In the genomic region with DNA sequence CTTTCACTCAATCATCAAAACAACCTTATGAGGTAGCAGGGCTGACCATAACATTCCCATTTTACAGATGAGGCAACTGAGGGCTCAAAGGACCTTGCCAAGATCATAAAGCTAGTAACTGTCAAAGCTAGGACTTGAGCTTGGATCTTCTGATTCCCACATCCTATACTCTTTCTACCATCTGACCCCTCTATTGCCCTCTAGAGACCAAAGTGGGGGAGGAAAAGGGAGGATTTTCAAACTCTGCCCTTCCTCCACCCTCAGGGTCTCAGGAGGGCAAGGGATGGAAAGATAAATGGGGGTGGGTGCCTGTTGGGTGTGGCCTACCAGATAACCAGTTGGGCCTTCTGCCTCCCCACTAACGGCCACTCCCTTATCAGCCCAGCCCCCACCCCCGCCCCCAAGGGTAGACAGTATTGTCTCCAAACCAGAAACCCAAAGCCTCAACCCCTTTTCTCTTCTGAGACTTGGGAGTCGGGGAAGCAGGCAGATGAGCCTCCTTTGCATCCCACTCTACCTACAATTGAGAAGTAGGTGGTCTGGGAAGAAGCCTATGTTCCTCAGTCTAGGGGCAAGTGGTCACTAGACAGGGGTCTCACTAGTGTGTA, we compare ENCODE assay signal across 9 cellular contexts. TPM values are rescaled to one million over a fixed set of nuclear protein-coding genes. Genes with fewer than 3 reads are reported as not detected.
DNase-seq lines count a peak whose midpoint lies in the region; FAIRE-seq and TF ChIP-seq lines count a peak whose summit lies in the region.
"Had no signal": no experiment of that assay in that cellular context is flagged by ENCODE, and none has a peak within 500 bp of the region (broad histone marks: within the 10 kb centered on the region; RNA-seq: fewer than 3 reads in every experiment).

No MANE protein-coding gene starts in this region.

- H4K20me1 ChIP-seq in keratinocyte (ENCODE audit: control insufficient read depth, extremely low read depth, insufficient read depth, low read length): peaks cover 3% of the 10 kb centered on the region

- H3K36me3 ChIP-seq in HUES48 (ENCODE audit: control insufficient read depth, insufficient read depth, low read length) (peaks cover 46% of the 10 kb centered on the region), keratinocyte (ENCODE audit: control insufficient read depth in 2 of 2, extremely low read depth in 1 of 2, insufficient read depth in 2 of 2, low read length in 2 of 2) (peaks cover 34 to 42% of the 10 kb centered on the region in 2 experiments), spleen (peaks cover 4 to 46% (median 44%) of the 10 kb centered on the region in 6 donors)

- H3K4me3 ChIP-seq in HUES48 (ENCODE audit: low read depth, low read length): peak overlapping the region; percentile 87; the same call in 1 of the 2 replicates
- H3K4me3 ChIP-seq in keratinocyte (ENCODE audit: control insufficient read depth in 2 of 3, extremely low read depth in 1 of 3, insufficient read depth in 2 of 3, low read depth in 1 of 3, low read length in 3 of 3): peak overlapping the region; percentile 77 to 85 (median 82)
- no peak overlapping the region for H3K4me3 ChIP-seq in spleen

- FAIRE-seq in keratinocyte (lab: Jason Lieb, UNC): no peak

- H3K4me3 Mint-ChIP-seq in CD14-positive monocyte (no peak overlapping the region), Calu3 (ENCODE audit: low read depth, unreplicated experiment) (no peak overlapping the region)
- H3K4me3 Mint-ChIP-seq in activated naive CD8-positive, alpha-beta T cell treated with anti-CD3 and anti-CD28 coated beads for 36 hours: peak overlapping the region; percentile 84

- no TSS peak for BruUV-seq in Calu3 (replicated peaks; lab: Mats Ljungman, UMichigan)

- H3K4me1 Mint-ChIP-seq in CD14-positive monocyte (peaks cover 39% of the 10 kb centered on the region), Calu3 (ENCODE audit: low read depth, unreplicated experiment) (peaks cover 29% of the 10 kb centered on the region)
- H3K4me1 Mint-ChIP-seq in activated naive CD8-positive, alpha-beta T cell treated with anti-CD3 and anti-CD28 coated beads for 36 hours: peaks cover 40% of the 10 kb centered on the region

- TF ChIP-seq POLR2A in spleen (IDR thresholded peaks at IDR 0.05): no peak

- CTCF ChIA-PET in Calu3 (lab: Charles Lee): interaction anchor here (0.6 kb wide), 2 partner anchors 17 to 605 kb away, joined by 4 read pairs; no protein-coding TSS in a partner anchor

- intact Hi-C loops in CD14-positive monocyte (cut with micrococcal nuclease): no loop called here
- intact Hi-C loops in Calu3 (cut with micrococcal nuclease; ENCODE audit: unreplicated experiment): no loop called here
- intact Hi-C loops in spleen (cut with DNase I; ENCODE audit: low total_unique reads): loop anchor here (10.0 kb wide), 1 partner anchor 48 kb away; a partner anchor contains a TSS

- H3K27me3 ChIP-seq in HUES48 (ENCODE audit: control insufficient read depth, insufficient read depth, low read length): no peaks in the 10 kb centered on the region
- no peaks in the 10 kb centered on the region for H3K27me3 ChIP-seq in keratinocyte (ENCODE audit: control insufficient read depth, extremely low read depth, insufficient read depth, low read length)
- no peaks in the 10 kb centered on the region for H3K27me3 ChIP-seq in spleen (replicated peaks in 1 of 7)

- H3K4me1 ChIP-seq in HUES48 (ENCODE audit: control insufficient read depth, insufficient read depth, low read length) (peaks cover 39% of the 10 kb centered on the region), keratinocyte (ENCODE audit: control insufficient read depth, extremely low read depth, insufficient read depth, low read length) (peaks cover 41% of the 10 kb centered on the region), spleen (peaks cover 37 to 60% (median 50%) of the 10 kb centered on the region in 6 donors)

- peak; percentile 26 for TF ChIP-seq CTCF in CD14-positive monocyte (IDR thresholded peaks at IDR 0.05)
- TF ChIP-seq CTCF in keratinocyte (optimal IDR thresholded peaks at IDR 0.05 in 1 of 3, IDR thresholded peaks at IDR 0.05 in 1 of 3, conservative IDR thresholded peaks at IDR 0.05 in 1 of 3; ENCODE audit: extremely low read depth in 1 of 3, insufficient read depth in 2 of 3, low read length in 3 of 3): peak in 1 of 3 experiments; percentile 18
- TF ChIP-seq CTCF in Calu3 (IDR thresholded peaks at IDR 0.05; ENCODE audit: unreplicated experiment): no peak
- TF ChIP-seq CTCF in spleen (IDR thresholded peaks at IDR 0.05 in 8 of 11, conservative IDR thresholded peaks at IDR 0.05 in 3 of 11): no peak

- H3K27ac ChIP-seq in HUES48 (ENCODE audit: low read depth, low read length) (no peak overlapping the region), keratinocyte (ENCODE audit: control insufficient read depth, insufficient read depth, low read length) (peak overlapping the region; percentile 95), spleen (peak overlapping the region in 2 of 8 donors; percentile 97 to 99)

- no peak overlapping the region for H3K27ac Mint-ChIP-seq in CD14-positive monocyte
- H3K27ac Mint-ChIP-seq in activated naive CD8-positive, alpha-beta T cell treated with anti-CD3 and anti-CD28 coated beads for 36 hours: no peak overlapping the region
- no peak overlapping the region for H3K27ac Mint-ChIP-seq in Calu3 (ENCODE audit: unreplicated experiment)

- H3K79me2 ChIP-seq in keratinocyte (ENCODE audit: control insufficient read depth, insufficient read depth, low read length): peaks cover 73% of the 10 kb centered on the region

- H3K9me3 Mint-ChIP-seq in CD14-positive monocyte (peaks cover 0 to 2% (median 0%) of the 10 kb centered on the region in 7 donors), Calu3 (ENCODE audit: low read depth, unreplicated experiment) (no peaks in the 10 kb centered on the region)
- no peaks in the 10 kb centered on the region for H3K9me3 Mint-ChIP-seq in activated naive CD8-positive, alpha-beta T cell treated with anti-CD3 and anti-CD28 coated beads for 36 hours

- dilution Hi-C loops in keratinocyte (cut with MboI; ENCODE audit: extremely low pct_ligation_motif_present, low sequenced_read_pairs): no loop called here

- H3K27me3 Mint-ChIP-seq in CD14-positive monocyte (ENCODE audit: low read depth in 3 of 3): no peaks in the 10 kb centered on the region
- H3K27me3 Mint-ChIP-seq in activated naive CD8-positive, alpha-beta T cell treated with anti-CD3 and anti-CD28 coated beads for 36 hours: no peaks in the 10 kb centered on the region
- H3K27me3 Mint-ChIP-seq in Calu3 (ENCODE audit: unreplicated experiment): no peaks in the 10 kb centered on the region

- H3K36me3 Mint-ChIP-seq in CD14-positive monocyte (peaks cover 43 to 46% of the 10 kb centered on the region in 2 donors), Calu3 (ENCODE audit: insufficient read depth, unreplicated experiment) (peaks cover 16% of the 10 kb centered on the region)
- peaks cover 27% of the 10 kb centered on the region for H3K36me3 Mint-ChIP-seq in activated naive CD8-positive, alpha-beta T cell treated with anti-CD3 and anti-CD28 coated beads for 36 hours

- no peak overlapping the region for H2AFZ ChIP-seq in keratinocyte (ENCODE audit: control insufficient read depth, low read length)

- no peaks in the 10 kb centered on the region for H3K9me3 ChIP-seq in HUES48 (ENCODE audit: control insufficient read depth, insufficient read depth, low read length)
- H3K9me3 ChIP-seq in keratinocyte (ENCODE audit: control insufficient read depth, low read depth, low read length): no peaks in the 10 kb centered on the region
- no peaks in the 10 kb centered on the region for H3K9me3 ChIP-seq in spleen

- H3K9me1 ChIP-seq in keratinocyte (ENCODE audit: control insufficient read depth, extremely low read depth, insufficient read depth, low read length): peaks cover 6% of the 10 kb centered on the region

- 60 to 79% (median 65%) methylated on average over 3 of the region's 3 CpGs for WGBS in spleen, 5 donors

- no peak for DNase-seq in CD14-positive monocyte (ENCODE audit: low spot score)
- no peak for DNase-seq in activated naive CD8-positive, alpha-beta T cell treated with anti-CD3 and anti-CD28 coated beads for 36 hours
- no peak for DNase-seq in keratinocyte (ENCODE audit: low read depth, low spot score)
- DNase-seq in Calu3: no peak
- DNase-seq in spleen: no peak
- no peak for DNase-seq in Ammon's horn (ENCODE audit: low spot score)
- DNase-seq in NCI-H1092 treated with DMSO at 0.1 percent for 48 hours (lab: John Stamatoyannopoulos, UW): no peak
- DNase-seq: stimulated activated CD4-positive, alpha-beta T cell treated with anti-CD3 and anti-CD28 coated beads, Interleukin-4, amount 100 ng/mL, for 24 hours had no signal

- peak overlapping the region; percentile 98 for H3K4me2 ChIP-seq in keratinocyte (ENCODE audit: control insufficient read depth, extremely low read depth, insufficient read depth, low read depth, low read length)

- H3K9ac ChIP-seq in HUES48 (ENCODE audit: low read depth, low read length) (no peak overlapping the region), keratinocyte (ENCODE audit: control insufficient read depth, extremely low read depth, insufficient read depth, low read length) (peak overlapping the region; percentile 93)

RNA-seq across cellular contexts. Expression of a gene that starts 7.9 kb away (rescaled TPM):
- polyA plus RNA-seq in CD14-positive monocyte (10 to 100 TPM in 1 of 2 donors, 1 to 10 TPM in 1; 8.7 to 21.9 TPM), keratinocyte (71.7 to 166 TPM (median 97.3 TPM) in 3 replicates), spleen (10 to 100 TPM; 22.5 to 50.2 (median 25.4) TPM)
- 10 to 100 TPM; 68.0 to 71.5 TPM for total RNA-seq in activated naive CD8-positive, alpha-beta T cell treated with anti-CD3 and anti-CD28 coated beads for 36 hours
- 23.5 TPM for polyA plus RNA-seq in keratinocyte (2011; ENCODE audit: low read depth)
- polyA plus RNA-seq in keratinocyte (2011; cell fraction: cytosol; rRNA removed): 57.6 and 69.3 TPM in 2 replicates
- 344 and 409 TPM in 2 replicates for polyA plus RNA-seq in keratinocyte (2011; cell fraction: nucleus; rRNA removed)
- 59.9 and 64.4 TPM in 2 replicates for polyA plus RNA-seq in keratinocyte (2012; ENCODE audit: low replicate concordance)
- polyA minus RNA-seq in keratinocyte: 179 to 205 TPM (median 190 TPM) in 3 replicates
- polyA minus RNA-seq in keratinocyte (2011; cell fraction: cytosol; rRNA and poly(A)+ RNA removed): 107 TPM
- polyA minus RNA-seq in keratinocyte (2011; cell fraction: nucleus; rRNA and poly(A)+ RNA removed): 104 and 137 TPM in 2 replicates
- total RNA-seq in Calu3 (2022) (25.8 and 27.5 TPM in 2 replicates), spleen (10 to 100 TPM; 59.3 to 89.9 (median 71.1) TPM)

RNA-seq across cellular contexts. Expression of a gene that starts 20.5 kb away (rescaled TPM):
- polyA plus RNA-seq in CD14-positive monocyte: 1 to 10 TPM; 1.1 to 2.5 TPM
- total RNA-seq in activated naive CD8-positive, alpha-beta T cell treated with anti-CD3 and anti-CD28 coated beads for 36 hours: 100 to 1,000 TPM; 104 to 111 TPM
- 12.9 to 31.0 TPM (median 17.9 TPM) in 3 replicates for polyA plus RNA-seq in keratinocyte
- 16.0 TPM for polyA plus RNA-seq in keratinocyte (2011; ENCODE audit: low read depth)
- polyA plus RNA-seq in keratinocyte (2011; cell fraction: cytosol; rRNA removed): 14.2 and 17.1 TPM in 2 replicates
- polyA plus RNA-seq in keratinocyte (2011; cell fraction: nucleus; rRNA removed): 70.5 and 71.2 TPM in 2 replicates
- 33.2 and 39.2 TPM in 2 replicates for polyA plus RNA-seq in keratinocyte (2012; ENCODE audit: low replicate concordance)
- polyA minus RNA-seq in keratinocyte: 28.1 to 117 TPM (median 35.9 TPM) in 3 replicates
- 27.6 TPM for polyA minus RNA-seq in keratinocyte (2011; cell fraction: cytosol; rRNA and poly(A)+ RNA removed)
- polyA minus RNA-seq in keratinocyte (2011; cell fraction: nucleus; rRNA and poly(A)+ RNA removed): 32.9 and 36.4 TPM in 2 replicates
- 43.9 and 49.3 TPM in 2 replicates for total RNA-seq in Calu3 (2022)
- 10 to 100 TPM; 22.3 to 52.5 (median 30.9) TPM for total RNA-seq in spleen
- polyA plus RNA-seq in spleen: 10 to 100 TPM; 12.1 to 22.0 (median 15.4) TPM

RNA-seq across cellular contexts. Expression of a gene that starts 39.9 kb away (rescaled TPM):
- polyA plus RNA-seq in CD14-positive monocyte: 10 to 100 TPM in 1 of 2 donors, 1 to 10 TPM in 1; 10.0 to 19.3 TPM
- 100 to 1,000 TPM; 337 to 346 TPM for total RNA-seq in activated naive CD8-positive, alpha-beta T cell treated with anti-CD3 and anti-CD28 coated beads for 36 hours
- polyA plus RNA-seq in keratinocyte: 76.2 to 195 TPM (median 126 TPM) in 3 replicates
- polyA plus RNA-seq in keratinocyte (2011; ENCODE audit: low read depth): 45.3 TPM
- 119 and 132 TPM in 2 replicates for polyA plus RNA-seq in keratinocyte (2011; cell fraction: cytosol; rRNA removed)
- 133 and 187 TPM in 2 replicates for polyA plus RNA-seq in keratinocyte (2011; cell fraction: nucleus; rRNA removed)
- polyA plus RNA-seq in keratinocyte (2012; ENCODE audit: low replicate concordance): 48.3 and 103 TPM in 2 replicates
- polyA minus RNA-seq in keratinocyte: 36.8 to 101 TPM (median 48.8 TPM) in 3 replicates
- 58.7 TPM for polyA minus RNA-seq in keratinocyte (2011; cell fraction: cytosol; rRNA and poly(A)+ RNA removed)
- 36.8 and 63.9 TPM in 2 replicates for polyA minus RNA-seq in keratinocyte (2011; cell fraction: nucleus; rRNA and poly(A)+ RNA removed)
- total RNA-seq in Calu3 (2022): 78.4 and 93.3 TPM in 2 replicates
- 10 to 100 TPM; 37.2 to 60.0 (median 42.3) TPM for total RNA-seq in spleen
- polyA plus RNA-seq in spleen: 10 to 100 TPM; 24.6 to 36.1 (median 34.8) TPM

RNA-seq across cellular contexts. Expression of a gene that starts 47.2 kb away (rescaled TPM):
- polyA plus RNA-seq in CD14-positive monocyte (10 to 100 TPM; 23.6 to 27.3 TPM), keratinocyte (8.6 to 15.7 TPM (median 13.3 TPM) in 3 replicates), spleen (10 to 100 TPM in 2 of 3 donors, 1 to 10 TPM in 1; 7.2 to 14.1 (median 10.8) TPM)
- total RNA-seq in activated naive CD8-positive, alpha-beta T cell treated with anti-CD3 and anti-CD28 coated beads for 36 hours: 10 to 100 TPM; 21.2 to 21.3 TPM
- 3.0 TPM for polyA plus RNA-seq in keratinocyte (2011; ENCODE audit: low read depth)
- polyA plus RNA-seq in keratinocyte (2011; cell fraction: cytosol; rRNA removed): 6.1 and 12.0 TPM in 2 replicates
- 13.3 and 19.3 TPM in 2 replicates for polyA plus RNA-seq in keratinocyte (2011; cell fraction: nucleus; rRNA removed)
- polyA plus RNA-seq in keratinocyte (2012; ENCODE audit: low replicate concordance): 10.1 and 21.5 TPM in 2 replicates
- polyA minus RNA-seq in keratinocyte: 15.5 to 21.3 TPM (median 21.3 TPM) in 3 replicates
- 29.0 TPM for polyA minus RNA-seq in keratinocyte (2011; cell fraction: cytosol; rRNA and poly(A)+ RNA removed)
- polyA minus RNA-seq in keratinocyte (2011; cell fraction: nucleus; rRNA and poly(A)+ RNA removed): 19.7 and 21.6 TPM in 2 replicates
- total RNA-seq in Calu3 (2022) (14.7 and 16.9 TPM in 2 replicates), spleen (10 to 100 TPM; 15.9 to 29.5 (median 21.9) TPM)

RNA-seq across cellular contexts. Expression of a gene that starts 56.3 kb away (rescaled TPM):
- polyA plus RNA-seq in CD14-positive monocyte: 10 to 100 TPM; 20.4 to 22.1 TPM
- 10 to 100 TPM; 21.5 to 21.9 TPM for total RNA-seq in activated naive CD8-positive, alpha-beta T cell treated with anti-CD3 and anti-CD28 coated beads for 36 hours
- polyA plus RNA-seq in keratinocyte: 23.2 to 25.3 TPM (median 25.2 TPM) in 3 replicates
- polyA plus RNA-seq in keratinocyte (2011; ENCODE audit: low read depth): 4.9 TPM
- polyA plus RNA-seq in keratinocyte (2011; cell fraction: cytosol; rRNA removed): 17.5 and 23.4 TPM in 2 replicates
- polyA plus RNA-seq in keratinocyte (2011; cell fraction: nucleus; rRNA removed): 27.4 and 30.2 TPM in 2 replicates
- 10.2 and 21.6 TPM in 2 replicates for polyA plus RNA-seq in keratinocyte (2012; ENCODE audit: low replicate concordance)
- 18.3 to 33.2 TPM (median 22.1 TPM) in 3 replicates for polyA minus RNA-seq in keratinocyte
- 10.9 TPM for polyA minus RNA-seq in keratinocyte (2011; cell fraction: cytosol; rRNA and poly(A)+ RNA removed)
- 19.7 and 37.6 TPM in 2 replicates for polyA minus RNA-seq in keratinocyte (2011; cell fraction: nucleus; rRNA and poly(A)+ RNA removed)
- total RNA-seq in Calu3 (2022): 14.1 and 14.5 TPM in 2 replicates
- 10 to 100 TPM; 19.4 to 37.4 (median 25.8) TPM for total RNA-seq in spleen
- polyA plus RNA-seq in spleen: 10 to 100 TPM; 11.6 to 13.5 (median 13.5) TPM

Comparison
In these comparisons a context has a peak if more than half of its experiments do, and no peak if none do; other contexts are left out.
1. H3K4me3 ChIP-seq: peak in HUES48 (single experiment) and keratinocyte (3 of 3); none in spleen (0 of 8).